Comparison of ENCODE assay signal across 32 cellular contexts in genomic region chr4:8771258-8771590, GRCh38.
DNase-seq lines count a peak whose midpoint lies in the region; ATAC-seq, FAIRE-seq and TF ChIP-seq lines count a peak whose summit lies in the region.
"Had no signal": no experiment of that assay in that cellular context is flagged by ENCODE, and none has a peak within 500 bp of the region (broad histone marks: within the 10 kb centered on the region; RNA-seq: fewer than 3 reads in every experiment).

No MANE protein-coding gene starts in this region.

- H3K4me1 ChIP-seq in right lobe of liver (no peaks in the 10 kb centered on the region), HepG2 (ENCODE audit: insufficient read depth, low read length) (no peaks in the 10 kb centered on the region), kidney (ENCODE audit: control insufficient read depth in 1 of 2, insufficient read depth in 1 of 2, low read depth in 1 of 2, low read length in 2 of 2) (no peaks in the 10 kb centered on the region), upper lobe of right lung (no peaks in the 10 kb centered on the region)
- H3K4me1 ChIP-seq: HAP-1, upper lobe of left lung had no signal

- no peaks in the 10 kb centered on the region for H3K79me2 ChIP-seq in HepG2 (ENCODE audit: insufficient read depth, low read length)

- no peak for TF ChIP-seq RAD21 in HepG2 (CRISPR knock-in tag; IDR thresholded peaks at IDR 0.05)

- H4K20me1 ChIP-seq in HepG2 (ENCODE audit: insufficient read depth, low read length) = no peaks in the 10 kb centered on the region
- H4K20me1 ChIP-seq: BLaER1 had no signal

- POLR2A ChIA-PET in HepG2 (lab: Yijun Ruan, JAX) = no interaction called here
- POLR2A ChIA-PET in WTC11 (lab: Charles Lee) = interaction anchor here (0.6 kb wide), 1 partner anchor 120 kb away, joined by 3 read pairs; no protein-coding TSS in a partner anchor

- H3K4me3 ChIP-seq in right lobe of liver (no peak overlapping the region), HepG2 (replicated peaks in 1 of 3; ENCODE audit: insufficient read depth in 1 of 3, low read depth in 2 of 3, low read length in 3 of 3) (no peak overlapping the region), kidney (ENCODE audit: low read length in 2 of 2) (no peak overlapping the region), upper lobe of right lung (no peak overlapping the region)
- H3K4me3 ChIP-seq: BLaER1, HAP-1, MG63, upper lobe of left lung had no signal

- in situ Hi-C loops in HepG2 (cut with HindIII; ENCODE audit: extremely low pct_ligation_motif_present, low pct_unique_long_range_greater_than_20kb) = no loop called here

- no peaks in the 10 kb centered on the region for H3K9me3 Mint-ChIP-seq in WTC11
- H3K9me3 Mint-ChIP-seq: activated CD4-positive, alpha-beta T cell treated with anti-CD3 and anti-CD28 coated beads, Interleukin-2, amount 10 ng/mL, durations not matched to agents 24 days and 14 days; activated T-cell treated with anti-CD3 and anti-CD28 coated beads, Interleukin-2, amount 50 U/mL, for 24 hours; mesothelial cell of epicardium; T-helper 2 cell treated with Interferon-gamma antibody and Interleukin-4, amounts not matched to agents 5 μg/mL and 100 μg/mL, for 36 hours had no signal

- DNase-seq in right lobe of liver (peak in 2 of 3 donors; percentile 16 to 45), HepG2 (ENCODE audit: low spot score) (no peak), WTC11 (ENCODE audit: low spot score) (no peak), kidney (peak; percentile 63), upper lobe of right lung (peak; percentile 50), NCI-H526 treated with DMSO at 0.1 percent for 48 hours (lab: John Stamatoyannopoulos, UW) (no peak), GOT3 (lab: John Stamatoyannopoulos, UW) (no peak), DMS53 treated with DMSO at 0.1 percent for 48 hours (lab: John Stamatoyannopoulos, UW; ENCODE audit: unreplicated experiment) (no peak)
- DNase-seq: ACHN; activated CD4-positive, alpha-beta T cell treated with anti-CD3 and anti-CD28 coated beads, Interleukin-2, amount 10 ng/mL, durations not matched to agents 24 days and 14 days; activated T-cell treated with anti-CD3 and anti-CD28 coated beads, Interleukin-2, amount 50 U/mL, for 24 hours; amniotic stem cell; DMS53; effector CD8-positive, alpha-beta T cell; GDM1; KBM-7; left colon; MG63; NCI-H1417 treated with DMSO at 0.1 percent for 48 hours; NCI-H2081 treated with DMSO at 0.1 percent for 48 hours; NCI-H345; NCI-H82; stimulated activated CD4-positive, alpha-beta T cell treated with anti-CD3 and anti-CD28 coated beads, Interleukin-4, amount 100 ng/mL, for 24 hours; upper lobe of left lung had no signal

- H3K4me1 Mint-ChIP-seq in WTC11 = peaks cover 8% of the 10 kb centered on the region
- H3K4me1 Mint-ChIP-seq: activated CD4-positive, alpha-beta T cell treated with anti-CD3 and anti-CD28 coated beads, Interleukin-2, amount 10 ng/mL, durations not matched to agents 24 days and 14 days; mesothelial cell of epicardium; stimulated activated effector memory CD8-positive, alpha-beta T cell treated with anti-CD3 and anti-CD28 coated beads, Interleukin-12 subunit alpha, Interleukin-12 subunit beta, amount 100 ng/mL, for 72 hours had no signal

- H3K36me3 ChIP-seq in right lobe of liver = no peaks in the 10 kb centered on the region
- H3K36me3 ChIP-seq in HepG2 (replicated peaks in 1 of 2; ENCODE audit: control insufficient read depth in 1 of 2, insufficient read depth in 2 of 2, low read length in 2 of 2) = no peaks in the 10 kb centered on the region
- H3K36me3 ChIP-seq in kidney (ENCODE audit: control insufficient read depth in 1 of 2, insufficient read depth in 2 of 2, low read length in 2 of 2) = no peaks in the 10 kb centered on the region
- no peaks in the 10 kb centered on the region for H3K36me3 ChIP-seq in upper lobe of right lung
- H3K36me3 ChIP-seq: BLaER1, HAP-1, MG63, upper lobe of left lung had no signal

- no peaks in the 10 kb centered on the region; the same call in 1 of the 2 replicates for H3K27me3 Mint-ChIP-seq in WTC11 (ENCODE audit: low read depth)
- H3K27me3 Mint-ChIP-seq: activated CD4-positive, alpha-beta T cell treated with anti-CD3 and anti-CD28 coated beads, Interleukin-2, amount 10 ng/mL, durations not matched to agents 24 days and 14 days; activated T-cell treated with anti-CD3 and anti-CD28 coated beads, Interleukin-2, amount 50 U/mL, for 24 hours had no signal

- H3K4me3 Mint-ChIP-seq in WTC11 = no peak overlapping the region
- H3K4me3 Mint-ChIP-seq: activated CD4-positive, alpha-beta T cell treated with anti-CD3 and anti-CD28 coated beads, Interleukin-2, amount 10 ng/mL, durations not matched to agents 24 days and 14 days; activated T-cell treated with anti-CD3 and anti-CD28 coated beads, Interleukin-2, amount 50 U/mL, for 24 hours; mesothelial cell of epicardium; naive thymus-derived CD8-positive, alpha-beta T cell; stimulated activated effector memory CD8-positive, alpha-beta T cell treated with anti-CD3 and anti-CD28 coated beads, Interleukin-12 subunit alpha, Interleukin-12 subunit beta, amount 100 ng/mL, for 72 hours; T-helper 2 cell treated with Interferon-gamma antibody and Interleukin-4, amounts not matched to agents 5 μg/mL and 100 μg/mL, for 36 hours had no signal

- H3K27ac ChIP-seq in right lobe of liver (no peak overlapping the region), HepG2 (ENCODE audit: extremely low read length, insufficient read depth, low read length) (no peak overlapping the region), kidney (ENCODE audit: low read depth in 2 of 2, low read length in 2 of 2) (no peak overlapping the region), upper lobe of right lung (no peak overlapping the region)
- H3K27ac ChIP-seq: BLaER1, RWPE1, upper lobe of left lung, VCaP had no signal

- CTCF ChIA-PET in HepG2 (lab: Yijun Ruan, JAX; ENCODE audit: low intra/inter-chr PET ratio, low total read pairs) = no interaction called here
- CTCF ChIA-PET in WTC11 (lab: Charles Lee) = interaction anchor here (0.6 to 1.7 kb wide), 5 partner anchors 11 to 85 kb away, joined by 3 to 14 read pairs (median 5); no protein-coding TSS in a partner anchor

- no peaks in the 10 kb centered on the region for H3K27me3 ChIP-seq in right lobe of liver
- peaks cover 0 to 25% of the 10 kb centered on the region in 2 experiments; a peak in 3 of 5 replicates for H3K27me3 ChIP-seq in HepG2 (ENCODE audit: control insufficient read depth in 1 of 2, insufficient read depth in 2 of 2, low read length in 2 of 2)
- H3K27me3 ChIP-seq in upper lobe of right lung = no peaks in the 10 kb centered on the region
- H3K27me3 ChIP-seq: BLaER1, MG63, upper lobe of left lung had no signal

- no peak overlapping the region for H3K27ac Mint-ChIP-seq in WTC11
- H3K27ac Mint-ChIP-seq: activated CD4-positive, alpha-beta T cell treated with anti-CD3 and anti-CD28 coated beads, Interleukin-2, amount 10 ng/mL, durations not matched to agents 24 days and 14 days; activated T-cell treated with anti-CD3 and anti-CD28 coated beads, Interleukin-2, amount 50 U/mL, for 24 hours; mesothelial cell of epicardium; naive thymus-derived CD8-positive, alpha-beta T cell; stimulated activated effector memory CD8-positive, alpha-beta T cell treated with anti-CD3 and anti-CD28 coated beads, Interleukin-12 subunit alpha, Interleukin-12 subunit beta, amount 100 ng/mL, for 72 hours; T-helper 2 cell treated with Interferon-gamma antibody and Interleukin-4, amounts not matched to agents 5 μg/mL and 100 μg/mL, for 36 hours had no signal

- intact Hi-C loops in right lobe of liver (cut with DNase I) = no loop called here
- intact Hi-C loops in HepG2 (cut with micrococcal nuclease; ENCODE audit: unreplicated experiment) = no loop called here
- intact Hi-C loops in kidney (cut with DNase I) = no loop called here
- intact Hi-C loops in upper lobe of right lung (cut with DNase I) = no loop called here

- TF ChIP-seq CTCF in right lobe of liver (IDR thresholded peaks at IDR 0.05) (no peak), HepG2 (CRISPR knock-in tag; IDR thresholded peaks at IDR 0.05) (no peak), WTC11 (IDR thresholded peaks at IDR 0.05) (no peak), kidney (IDR thresholded peaks at IDR 0.05; ENCODE audit: borderline replicate concordance, extremely low read depth, insufficient read depth) (no peak), upper lobe of right lung (IDR thresholded peaks at IDR 0.05) (no peak)

- no peak for TF ChIP-seq POLR2A in right lobe of liver (IDR thresholded peaks at IDR 0.05)
- TF ChIP-seq POLR2A in HepG2 (IDR thresholded peaks at IDR 0.05; ENCODE audit: insufficient read depth in 1 of 2, low read depth in 2 of 2, low read length in 2 of 2) = no peak

- H3K9me3 ChIP-seq in right lobe of liver (no peaks in the 10 kb centered on the region), HepG2 (ENCODE audit: low read length) (no peaks in the 10 kb centered on the region), kidney (ENCODE audit: control insufficient read depth in 1 of 2, low read length in 2 of 2) (no peaks in the 10 kb centered on the region), upper lobe of right lung (no peaks in the 10 kb centered on the region)
- H3K9me3 ChIP-seq: BLaER1, HAP-1, MG63, upper lobe of left lung had no signal

- 19% methylated on average over 5 of the region's 8 CpGs for WGBS in right lobe of liver (ENCODE audit: insufficient coverage, low coverage, low lambda C conversion rate, missing lambda C conversion rate)
- 4% methylated on average over 7 of the region's 8 CpGs for WGBS in HepG2 (ENCODE audit: low lambda C conversion rate)

- no peak overlapping the region for H2AFZ ChIP-seq in HepG2 (ENCODE audit: low read length)

- no TSS peak for BruUV-seq in HepG2 (replicated peaks; lab: Mats Ljungman, UMichigan)

- H3K4me2 ChIP-seq in HepG2 (ENCODE audit: low read depth, low read length) = no peak overlapping the region
- H3K4me2 ChIP-seq: BLaER1 had no signal

- FAIRE-seq in HepG2 (lab: Jason Lieb, UNC) = no peak
- no peak for FAIRE-seq in kidney (lab: Jason Lieb, UNC)

- TF ChIP-seq EP300 in HepG2 (IDR thresholded peaks at IDR 0.05; ENCODE audit: low read depth in 2 of 2, low read length in 2 of 2) (no peak), HepG2 (CRISPR knock-in tag; IDR thresholded peaks at IDR 0.05; ENCODE audit: borderline replicate concordance) (no peak)

- no peaks in the 10 kb centered on the region for H3K36me3 Mint-ChIP-seq in WTC11
- H3K36me3 Mint-ChIP-seq: mesothelial cell of epicardium; naive thymus-derived CD8-positive, alpha-beta T cell; stimulated activated effector memory CD8-positive, alpha-beta T cell treated with anti-CD3 and anti-CD28 coated beads, Interleukin-12 subunit alpha, Interleukin-12 subunit beta, amount 100 ng/mL, for 72 hours had no signal

- ATAC-seq in right lobe of liver = no peak
- ATAC-seq in HepG2 = no peak; the same call in 2 of the 3 replicates
- ATAC-seq in WTC11 = peak; percentile 43
- ATAC-seq in upper lobe of right lung = no peak
- ATAC-seq: left colon; naive thymus-derived CD8-positive, alpha-beta T cell; stimulated activated effector memory CD8-positive, alpha-beta T cell treated with anti-CD3 and anti-CD28 coated beads, Interleukin-12 subunit alpha, Interleukin-12 subunit beta, amount 100 ng/mL, for 72 hours had no signal

- H3K9ac ChIP-seq in HepG2 (ENCODE audit: insufficient read depth, low read depth, low read length) (no peak overlapping the region), kidney (ENCODE audit: low read length in 2 of 2) (no peak overlapping the region)
- H3K9ac ChIP-seq: BLaER1 had no signal

TF ChIP-seq in WTC11, 78 proteins besides CTCF, POLR2A, EP300 and RAD21:
- no peak for TF ChIP-seq GTF2I (CRISPR knock-in tag; conservative IDR thresholded peaks at IDR 0.05)
TF ChIP-seq in WTC11: peak in this region for 0.

Comparison
In these comparisons a context has a peak if more than half of its experiments do, and no peak if none do; other contexts are left out.
1. DNase-seq: peak in right lobe of liver (2 of 3), kidney (single experiment) and upper lobe of right lung (single experiment); none in HepG2 (single experiment), WTC11 (single experiment), NCI-H526 treated with DMSO at 0.1 percent for 48 hours (single experiment), GOT3 (single experiment) and DMS53 treated with DMSO at 0.1 percent for 48 hours (single experiment).